ENCODE assay signal across 10 cellular contexts in genomic region chr3:124260206-124260915, GRCh38.
DNase-seq lines count a peak whose midpoint lies in the region; ATAC-seq, FAIRE-seq and TF ChIP-seq lines count a peak whose summit lies in the region.
"Had no signal": no experiment of that assay in that cellular context is flagged by ENCODE, and none has a peak within 500 bp of the region (broad histone marks: within the 10 kb centered on the region; RNA-seq: fewer than 3 reads in every experiment).

No MANE protein-coding gene starts in this region.

- H3K27me3 Mint-ChIP-seq in effector memory CD8-positive, alpha-beta T cell: peaks cover 3 to 5% of the 10 kb centered on the region in 2 donors

- no peak for TF ChIP-seq CTCF in gastroesophageal sphincter (IDR thresholded peaks at IDR 0.05)
- no peak for TF ChIP-seq CTCF in MM.1S (IDR thresholded peaks at IDR 0.05; ENCODE audit: low read length)
- no peak for TF ChIP-seq CTCF in D721Med (IDR thresholded peaks at IDR 0.05; ENCODE audit: insufficient read depth, missing control alignments)

- no peak overlapping the region for H3K27ac Mint-ChIP-seq in effector memory CD8-positive, alpha-beta T cell

- H3K9me3 ChIP-seq in gastroesophageal sphincter (no peaks in the 10 kb centered on the region), MM.1S (replicated peaks; ENCODE audit: insufficient read depth, low read length) (no peaks in the 10 kb centered on the region)

- no peak overlapping the region for H3K4me3 Mint-ChIP-seq in effector memory CD8-positive, alpha-beta T cell

- H3K27me3 ChIP-seq in gastroesophageal sphincter (no peaks in the 10 kb centered on the region), MM.1S (replicated peaks; ENCODE audit: insufficient read depth, low read length) (no peaks in the 10 kb centered on the region)

- no peaks in the 10 kb centered on the region for H3K4me1 Mint-ChIP-seq in effector memory CD8-positive, alpha-beta T cell (ENCODE audit: low read depth in 2 of 2)

- DNase-seq in GM04503 (ENCODE audit: low read depth) (peak; percentile 78), SW480 (ENCODE audit: low spot score) (peak; percentile 27), renal cortical epithelial cell (ENCODE audit: low read depth) (peak; percentile 96), MM.1S (no peak), D721Med (ENCODE audit: insufficient read length, low spot score) (no peak), SW 1271 (lab: John Stamatoyannopoulos, UW) (no peak)
- no peak for DNase-seq in effector memory CD8-positive, alpha-beta T cell
- DNase-seq: NCI-H748 treated with DMSO at 0.1 percent for 48 hours had no signal

- FAIRE-seq in D721Med (lab: Jason Lieb, UNC): no peak
- FAIRE-seq: GM18507 had no signal

- H3K4me1 ChIP-seq in gastroesophageal sphincter (peaks cover 5 to 57% (median 23%) of the 10 kb centered on the region in 3 donors), MM.1S (ENCODE audit: low read length) (no peaks in the 10 kb centered on the region)

- no peaks in the 10 kb centered on the region for H3K36me3 ChIP-seq in gastroesophageal sphincter
- H3K36me3 ChIP-seq in MM.1S (replicated peaks; ENCODE audit: insufficient read depth, low read length): no peaks in the 10 kb centered on the region

- no peak overlapping the region for H3K9ac ChIP-seq in MM.1S (ENCODE audit: low read length)

- H3K27ac ChIP-seq in gastroesophageal sphincter (peak overlapping the region in 3 of 4 donors; percentile 26 to 60 (median 46)), MM.1S (ENCODE audit: low read length) (no peak overlapping the region)

- TF ChIP-seq POLR2A in gastroesophageal sphincter (IDR thresholded peaks at IDR 0.05): no peak

- WGBS in gastroesophageal sphincter (ENCODE audit: low coverage in 1 of 2), 2 donors: 11% methylated on average over 1 of the region's 1 CpG; no CpG with 5 or more reads in 1 of the 2 donors

- H3K4me3 ChIP-seq in gastroesophageal sphincter (no peak overlapping the region), MM.1S (ENCODE audit: low read length) (no peak overlapping the region)

- H3F3A ChIP-seq in MM.1S (ENCODE audit: insufficient read depth, low read length): no peaks in the 10 kb centered on the region

- H3K9me2 ChIP-seq in MM.1S (replicated peaks; ENCODE audit: insufficient read depth, low read length): no peaks in the 10 kb centered on the region

- H2AFZ ChIP-seq in MM.1S (ENCODE audit: low read length): no peak overlapping the region

- TF ChIP-seq EP300 in gastroesophageal sphincter (IDR thresholded peaks at IDR 0.05): no peak

- H3K79me2 ChIP-seq in MM.1S (ENCODE audit: low read length): no peaks in the 10 kb centered on the region

- peak; percentile 94 for ATAC-seq in gastroesophageal sphincter
- no peak for ATAC-seq in effector memory CD8-positive, alpha-beta T cell (replicated peaks)

- no peaks in the 10 kb centered on the region for H3K9me3 Mint-ChIP-seq in effector memory CD8-positive, alpha-beta T cell

- H3K36me3 Mint-ChIP-seq in effector memory CD8-positive, alpha-beta T cell (ENCODE audit: insufficient read depth): no peaks in the 10 kb centered on the region

- H3K4me2 ChIP-seq in MM.1S (ENCODE audit: low read depth, low read length): no peak overlapping the region

- H4K20me1 ChIP-seq in MM.1S (ENCODE audit: insufficient read depth, low read length): no peaks in the 10 kb centered on the region

Comparison
In these comparisons a context has a peak if more than half of its experiments do, and no peak if none do; other contexts are left out.
1. DNase-seq: peak in GM04503 (single experiment), SW480 (single experiment) and renal cortical epithelial cell (single experiment); none in MM.1S (single experiment), effector memory CD8-positive, alpha-beta T cell (0 of 3), D721Med (single experiment) and SW 1271 (0 of 2).